Comparison of ENCODE assay signal across 3 cellular contexts in genomic region chr1:21770602-21771001, GRCh38. TPM values are rescaled to one million over a fixed set of nuclear protein-coding genes. Genes with fewer than 3 reads are reported as not detected.
"Had no signal": no experiment of that assay in that cellular context is flagged by ENCODE, and none has a peak within 500 bp of the region (broad histone marks: within the 10 kb centered on the region; RNA-seq: fewer than 3 reads in every experiment).

No MANE protein-coding gene starts in this region.

RNA-seq across cellular contexts. Expression of gene LDLRAD2, which starts 41.5 kb away (rescaled TPM):
- total RNA-seq: K562, M059J, SK-MEL-5 had no signal
